1 cellular context compared by ENCODE assay signal in the genomic region with DNA sequence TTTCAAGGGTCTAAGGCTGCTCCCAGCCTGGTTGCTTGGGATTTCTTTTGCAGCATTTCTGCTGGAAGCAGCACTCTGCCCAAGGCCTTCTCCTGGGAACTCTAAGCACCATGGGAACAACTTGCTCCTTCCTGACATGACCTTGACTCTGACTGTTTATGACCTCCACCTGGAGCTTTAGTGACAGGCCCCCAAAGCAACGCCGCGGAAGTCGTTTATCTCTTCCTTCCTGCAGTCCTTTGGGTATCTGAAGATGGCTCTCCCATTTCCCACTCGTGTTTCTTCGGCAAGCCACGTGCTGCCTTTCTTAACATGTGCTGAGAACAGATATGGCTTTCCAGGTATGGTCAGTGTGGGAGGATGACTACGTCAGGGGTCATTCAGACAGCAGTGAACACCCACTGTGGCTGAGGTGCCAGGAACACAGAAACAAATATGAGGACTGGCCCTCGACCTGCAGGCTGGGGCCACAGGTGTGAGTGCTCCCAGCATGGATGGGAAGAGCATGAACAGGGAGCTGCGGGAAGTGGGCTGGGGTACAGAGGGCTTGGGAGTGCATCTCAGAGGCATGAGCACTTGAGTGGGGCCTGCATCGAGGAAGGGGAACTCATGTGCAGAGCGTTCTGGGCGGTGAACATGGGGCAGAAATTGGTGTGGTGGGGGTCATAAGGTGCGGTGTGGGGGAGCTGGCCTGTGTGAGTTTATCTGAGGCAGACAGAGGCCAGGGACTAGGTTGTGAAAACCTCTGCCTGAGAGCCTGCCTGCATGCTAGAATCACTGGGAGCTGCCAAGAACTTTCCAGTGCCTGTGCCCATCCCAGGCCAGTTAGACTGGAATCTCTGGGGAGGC.
TF ChIP-seq lines count a peak whose summit lies in the region.

No MANE protein-coding gene starts in this region.

TF ChIP-seq in K562, 482 proteins besides CTCF, POLR2A, EP300 and RAD21 (continues in another document):
- TF ChIP-seq, protein P1, sequence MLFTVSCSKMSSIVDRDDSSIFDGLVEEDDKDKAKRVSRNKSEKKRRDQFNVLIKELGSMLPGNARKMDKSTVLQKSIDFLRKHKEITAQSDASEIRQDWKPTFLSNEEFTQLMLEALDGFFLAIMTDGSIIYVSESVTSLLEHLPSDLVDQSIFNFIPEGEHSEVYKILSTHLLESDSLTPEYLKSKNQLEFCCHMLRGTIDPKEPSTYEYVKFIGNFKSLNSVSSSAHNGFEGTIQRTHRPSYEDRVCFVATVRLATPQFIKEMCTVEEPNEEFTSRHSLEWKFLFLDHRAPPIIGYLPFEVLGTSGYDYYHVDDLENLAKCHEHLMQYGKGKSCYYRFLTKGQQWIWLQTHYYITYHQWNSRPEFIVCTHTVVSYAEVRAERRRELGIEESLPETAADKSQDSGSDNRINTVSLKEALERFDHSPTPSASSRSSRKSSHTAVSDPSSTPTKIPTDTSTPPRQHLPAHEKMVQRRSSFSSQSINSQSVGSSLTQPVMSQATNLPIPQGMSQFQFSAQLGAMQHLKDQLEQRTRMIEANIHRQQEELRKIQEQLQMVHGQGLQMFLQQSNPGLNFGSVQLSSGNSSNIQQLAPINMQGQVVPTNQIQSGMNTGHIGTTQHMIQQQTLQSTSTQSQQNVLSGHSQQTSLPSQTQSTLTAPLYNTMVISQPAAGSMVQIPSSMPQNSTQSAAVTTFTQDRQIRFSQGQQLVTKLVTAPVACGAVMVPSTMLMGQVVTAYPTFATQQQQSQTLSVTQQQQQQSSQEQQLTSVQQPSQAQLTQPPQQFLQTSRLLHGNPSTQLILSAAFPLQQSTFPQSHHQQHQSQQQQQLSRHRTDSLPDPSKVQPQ (CRISPR knock-in tag; IDR thresholded peaks at IDR 0.05; ENCODE audit: borderline replicate concordance): no peak
- TF ChIP-seq ZNF586 (CRISPR knock-in tag; conservative IDR thresholded peaks at IDR 0.05) (no peak), SPI1 (IDR thresholded peaks at IDR 0.05; ENCODE audit: borderline replicate concordance, low read depth, low read length) (no peak), SLC30A9 (CRISPR knock-in tag; IDR thresholded peaks at IDR 0.05) (no peak), XRCC5 (IDR thresholded peaks at IDR 0.05; ENCODE audit: low read depth, low read length) (no peak), GATAD2A (IDR thresholded peaks at IDR 0.05) (no peak), ZNF583 (CRISPR knock-in tag; IDR thresholded peaks at IDR 0.05) (no peak), KHSRP (IDR thresholded peaks at IDR 0.05) (no peak), MTA2 (IDR thresholded peaks at IDR 0.05; ENCODE audit: low read depth) (peak; percentile 32; the same call in 1 of the 2 replicates), ZNF239 (CRISPR knock-in tag; IDR thresholded peaks at IDR 0.05) (no peak), RFX5 (IDR thresholded peaks at IDR 0.05; ENCODE audit: low read depth, low read length) (no peak), CREBBP (IDR thresholded peaks at IDR 0.05; ENCODE audit: low read depth, low read length) (no peak), MYNN (IDR thresholded peaks at IDR 0.05) (no peak), MYNN (CRISPR knock-in tag; IDR thresholded peaks at IDR 0.05) (no peak), SRF (CRISPR knock-in tag; IDR thresholded peaks at IDR 0.05) (peak in 1 of 2 experiments; percentile 66; a peak in 1 of 4 replicates), FOXP1 (CRISPR knock-in tag; IDR thresholded peaks at IDR 0.05) (no peak), CBFA2T2 (conservative IDR thresholded peaks at IDR 0.05) (peak; percentile 43), SUPT5H (IDR thresholded peaks at IDR 0.05) (no peak), KLF13 (tag; IDR thresholded peaks at IDR 0.05; ENCODE audit: borderline replicate concordance, low read depth) (no peak), SNIP1 (IDR thresholded peaks at IDR 0.05; ENCODE audit: low read depth) (no peak), RB1 (IDR thresholded peaks at IDR 0.05; ENCODE audit: low read depth) (no peak), ZNF384 (IDR thresholded peaks at IDR 0.05; ENCODE audit: low read depth, low read length) (no peak), PML (IDR thresholded peaks at IDR 0.05; ENCODE audit: low read length) (no peak), KDM1A (IDR thresholded peaks at IDR 0.05) (no peak), ZNF766 (CRISPR knock-in tag; conservative IDR thresholded peaks at IDR 0.05) (no peak), TCF7 (IDR thresholded peaks at IDR 0.05; ENCODE audit: borderline replicate concordance) (no peak), CBFA2T3 (IDR thresholded peaks at IDR 0.05) (peak; percentile 67), LCOR (CRISPR knock-in tag; IDR thresholded peaks at IDR 0.05) (no peak), SMAD4 (CRISPR knock-in tag; conservative IDR thresholded peaks at IDR 0.05) (peak; percentile 73), ZBTB8A (IDR thresholded peaks at IDR 0.05; ENCODE audit: partially characterized antibody) (no peak), HNRNPH1 (optimal IDR thresholded peaks at IDR 0.05; ENCODE audit: low read depth, low read length) (no peak), ETS2 (tag; IDR thresholded peaks at IDR 0.05; ENCODE audit: borderline replicate concordance, poor library complexity, severe bottlenecking) (no peak), CBX1 (IDR thresholded peaks at IDR 0.05; ENCODE audit: low read depth) (no peak), E2F4 (CRISPR knock-in tag; IDR thresholded peaks at IDR 0.05; ENCODE audit: low read depth) (no peak), ZNF263 (CRISPR knock-in tag; IDR thresholded peaks at IDR 0.05; ENCODE audit: borderline replicate concordance) (peak; percentile 40; the same call in 1 of the 2 replicates), EWSR1 (IDR thresholded peaks at IDR 0.05; ENCODE audit: borderline replicate concordance, low read depth, partially characterized antibody) (no peak), TSHZ1 (CRISPR knock-in tag; IDR thresholded peaks at IDR 0.05) (no peak)
- TF ChIP-seq, protein P2, sequence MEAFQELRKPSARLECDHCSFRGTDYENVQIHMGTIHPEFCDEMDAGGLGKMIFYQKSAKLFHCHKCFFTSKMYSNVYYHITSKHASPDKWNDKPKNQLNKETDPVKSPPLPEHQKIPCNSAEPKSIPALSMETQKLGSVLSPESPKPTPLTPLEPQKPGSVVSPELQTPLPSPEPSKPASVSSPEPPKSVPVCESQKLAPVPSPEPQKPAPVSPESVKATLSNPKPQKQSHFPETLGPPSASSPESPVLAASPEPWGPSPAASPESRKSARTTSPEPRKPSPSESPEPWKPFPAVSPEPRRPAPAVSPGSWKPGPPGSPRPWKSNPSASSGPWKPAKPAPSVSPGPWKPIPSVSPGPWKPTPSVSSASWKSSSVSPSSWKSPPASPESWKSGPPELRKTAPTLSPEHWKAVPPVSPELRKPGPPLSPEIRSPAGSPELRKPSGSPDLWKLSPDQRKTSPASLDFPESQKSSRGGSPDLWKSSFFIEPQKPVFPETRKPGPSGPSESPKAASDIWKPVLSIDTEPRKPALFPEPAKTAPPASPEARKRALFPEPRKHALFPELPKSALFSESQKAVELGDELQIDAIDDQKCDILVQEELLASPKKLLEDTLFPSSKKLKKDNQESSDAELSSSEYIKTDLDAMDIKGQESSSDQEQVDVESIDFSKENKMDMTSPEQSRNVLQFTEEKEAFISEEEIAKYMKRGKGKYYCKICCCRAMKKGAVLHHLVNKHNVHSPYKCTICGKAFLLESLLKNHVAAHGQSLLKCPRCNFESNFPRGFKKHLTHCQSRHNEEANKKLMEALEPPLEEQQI (IDR thresholded peaks at IDR 0.05): no peak
- TF ChIP-seq, protein P3, sequence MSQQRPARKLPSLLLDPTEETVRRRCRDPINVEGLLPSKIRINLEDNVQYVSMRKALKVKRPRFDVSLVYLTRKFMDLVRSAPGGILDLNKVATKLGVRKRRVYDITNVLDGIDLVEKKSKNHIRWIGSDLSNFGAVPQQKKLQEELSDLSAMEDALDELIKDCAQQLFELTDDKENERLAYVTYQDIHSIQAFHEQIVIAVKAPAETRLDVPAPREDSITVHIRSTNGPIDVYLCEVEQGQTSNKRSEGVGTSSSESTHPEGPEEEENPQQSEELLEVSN (IDR thresholded peaks at IDR 0.05; ENCODE audit: borderline replicate concordance in 1 of 2, extremely low read depth in 1 of 2, insufficient read depth in 1 of 2, insufficient read length in 1 of 2, low read depth in 1 of 2, low read length in 1 of 2, poor library complexity in 1 of 2, severe bottlenecking in 1 of 2): peak in 1 of 2 experiments; percentile 17
- TF ChIP-seq, protein P4, sequence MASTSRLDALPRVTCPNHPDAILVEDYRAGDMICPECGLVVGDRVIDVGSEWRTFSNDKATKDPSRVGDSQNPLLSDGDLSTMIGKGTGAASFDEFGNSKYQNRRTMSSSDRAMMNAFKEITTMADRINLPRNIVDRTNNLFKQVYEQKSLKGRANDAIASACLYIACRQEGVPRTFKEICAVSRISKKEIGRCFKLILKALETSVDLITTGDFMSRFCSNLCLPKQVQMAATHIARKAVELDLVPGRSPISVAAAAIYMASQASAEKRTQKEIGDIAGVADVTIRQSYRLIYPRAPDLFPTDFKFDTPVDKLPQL (IDR thresholded peaks at IDR 0.05; ENCODE audit: extremely low read depth, insufficient read length): no peak
- TF ChIP-seq, protein P5, sequence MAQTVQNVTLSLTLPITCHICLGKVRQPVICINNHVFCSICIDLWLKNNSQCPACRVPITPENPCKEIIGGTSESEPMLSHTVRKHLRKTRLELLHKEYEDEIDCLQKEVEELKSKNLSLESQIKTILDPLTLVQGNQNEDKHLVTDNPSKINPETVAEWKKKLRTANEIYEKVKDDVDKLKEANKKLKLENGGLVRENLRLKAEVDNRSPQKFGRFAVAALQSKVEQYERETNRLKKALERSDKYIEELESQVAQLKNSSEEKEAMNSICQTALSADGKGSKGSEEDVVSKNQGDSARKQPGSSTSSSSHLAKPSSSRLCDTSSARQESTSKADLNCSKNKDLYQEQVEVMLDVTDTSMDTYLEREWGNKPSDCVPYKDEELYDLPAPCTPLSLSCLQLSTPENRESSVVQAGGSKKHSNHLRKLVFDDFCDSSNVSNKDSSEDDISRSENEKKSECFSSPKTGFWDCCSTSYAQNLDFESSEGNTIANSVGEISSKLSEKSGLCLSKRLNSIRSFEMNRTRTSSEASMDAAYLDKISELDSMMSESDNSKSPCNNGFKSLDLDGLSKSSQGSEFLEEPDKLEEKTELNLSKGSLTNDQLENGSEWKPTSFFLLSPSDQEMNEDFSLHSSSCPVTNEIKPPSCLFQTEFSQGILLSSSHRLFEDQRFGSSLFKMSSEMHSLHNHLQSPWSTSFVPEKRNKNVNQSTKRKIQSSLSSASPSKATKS (CRISPR knock-in tag; IDR thresholded peaks at IDR 0.05): no peak
- TF ChIP-seq, protein P6, sequence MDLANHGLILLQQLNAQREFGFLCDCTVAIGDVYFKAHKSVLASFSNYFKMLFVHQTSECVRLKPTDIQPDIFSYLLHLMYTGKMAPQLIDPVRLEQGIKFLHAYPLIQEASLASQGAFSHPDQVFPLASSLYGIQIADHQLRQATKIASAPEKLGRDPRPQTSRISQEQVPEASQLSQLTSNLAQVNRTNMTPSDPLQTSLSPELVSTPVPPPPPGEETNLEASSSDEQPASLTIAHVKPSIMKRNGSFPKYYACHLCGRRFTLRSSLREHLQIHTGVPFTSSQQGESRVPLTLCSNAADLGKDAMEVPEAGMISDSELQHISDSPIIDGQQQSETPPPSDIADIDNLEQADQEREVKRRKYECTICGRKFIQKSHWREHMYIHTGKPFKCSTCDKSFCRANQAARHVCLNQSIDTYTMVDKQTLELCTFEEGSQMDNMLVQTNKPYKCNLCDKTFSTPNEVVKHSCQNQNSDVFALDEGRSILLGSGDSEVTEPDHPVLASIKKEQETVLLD (IDR thresholded peaks at IDR 0.05): no peak
- TF ChIP-seq, protein P7, sequence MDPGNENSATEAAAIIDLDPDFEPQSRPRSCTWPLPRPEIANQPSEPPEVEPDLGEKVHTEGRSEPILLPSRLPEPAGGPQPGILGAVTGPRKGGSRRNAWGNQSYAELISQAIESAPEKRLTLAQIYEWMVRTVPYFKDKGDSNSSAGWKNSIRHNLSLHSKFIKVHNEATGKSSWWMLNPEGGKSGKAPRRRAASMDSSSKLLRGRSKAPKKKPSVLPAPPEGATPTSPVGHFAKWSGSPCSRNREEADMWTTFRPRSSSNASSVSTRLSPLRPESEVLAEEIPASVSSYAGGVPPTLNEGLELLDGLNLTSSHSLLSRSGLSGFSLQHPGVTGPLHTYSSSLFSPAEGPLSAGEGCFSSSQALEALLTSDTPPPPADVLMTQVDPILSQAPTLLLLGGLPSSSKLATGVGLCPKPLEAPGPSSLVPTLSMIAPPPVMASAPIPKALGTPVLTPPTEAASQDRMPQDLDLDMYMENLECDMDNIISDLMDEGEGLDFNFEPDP (CRISPR knock-in tag; IDR thresholded peaks at IDR 0.05): no peak
- TF ChIP-seq, protein P8, sequence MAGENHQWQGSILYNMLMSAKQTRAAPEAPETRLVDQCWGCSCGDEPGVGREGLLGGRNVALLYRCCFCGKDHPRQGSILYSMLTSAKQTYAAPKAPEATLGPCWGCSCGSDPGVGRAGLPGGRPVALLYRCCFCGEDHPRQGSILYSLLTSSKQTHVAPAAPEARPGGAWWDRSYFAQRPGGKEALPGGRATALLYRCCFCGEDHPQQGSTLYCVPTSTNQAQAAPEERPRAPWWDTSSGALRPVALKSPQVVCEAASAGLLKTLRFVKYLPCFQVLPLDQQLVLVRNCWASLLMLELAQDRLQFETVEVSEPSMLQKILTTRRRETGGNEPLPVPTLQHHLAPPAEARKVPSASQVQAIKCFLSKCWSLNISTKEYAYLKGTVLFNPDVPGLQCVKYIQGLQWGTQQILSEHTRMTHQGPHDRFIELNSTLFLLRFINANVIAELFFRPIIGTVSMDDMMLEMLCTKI (IDR thresholded peaks at IDR 0.05; ENCODE audit: partially characterized antibody): no peak
